Comparison of ENCODE assay signal across 21 cellular contexts in genomic region chr11:117488996-117489952, GRCh38.
DNase-seq lines count a peak whose midpoint lies in the region; ATAC-seq and TF ChIP-seq lines count a peak whose summit lies in the region.
"Had no signal": no experiment of that assay in that cellular context is flagged by ENCODE, and none has a peak within 500 bp of the region (broad histone marks: within the 10 kb centered on the region; RNA-seq: fewer than 3 reads in every experiment).

No MANE protein-coding gene starts in this region.

- no peaks in the 10 kb centered on the region for H3K36me3 Mint-ChIP-seq in activated naive CD4-positive, alpha-beta T cell treated with anti-CD3 and anti-CD28 coated beads for 36 hours (ENCODE audit: low read depth)
- H3K36me3 Mint-ChIP-seq in brain (peaks cover 7% of the 10 kb centered on the region), neural progenitor cell (no peaks in the 10 kb centered on the region), type B pancreatic cell (no peaks in the 10 kb centered on the region)
- H3K36me3 Mint-ChIP-seq: CD8-positive, alpha-beta memory T cell had no signal

- peaks cover 25% of the 10 kb centered on the region for H3F3A ChIP-seq in neural progenitor cell (ENCODE audit: low read depth)

- no peaks in the 10 kb centered on the region for H3K9me3 ChIP-seq in neural progenitor cell (ENCODE audit: low read depth)

- intact Hi-C loops in activated naive CD4-positive, alpha-beta T cell treated with anti-CD3 and anti-CD28 coated beads for 36 hours (cut with micrococcal nuclease) = no loop called here

- peaks cover 3% of the 10 kb centered on the region for H4K20me1 ChIP-seq in neural progenitor cell (ENCODE audit: low read depth)

- H3K79me2 ChIP-seq in neural progenitor cell (ENCODE audit: low read depth) = no peaks in the 10 kb centered on the region

- H2AFZ ChIP-seq in neural progenitor cell (replicated peaks) = peak overlapping the region; percentile 60

- H3K27ac Mint-ChIP-seq in activated naive CD4-positive, alpha-beta T cell treated with anti-CD3 and anti-CD28 coated beads for 36 hours = no peak overlapping the region
- H3K27ac Mint-ChIP-seq in brain (peak overlapping the region; percentile 34 to 96 (median 72)), neural progenitor cell (no peak overlapping the region), type B pancreatic cell (peak overlapping the region; percentile 15)
- H3K27ac Mint-ChIP-seq: CD8-positive, alpha-beta memory T cell had no signal

- ATAC-seq in GM18909 (IDR thresholded peaks at IDR 0.05; ENCODE audit: poor library complexity, unreplicated experiment) (no peak), GM18907 (IDR thresholded peaks at IDR 0.05; ENCODE audit: unreplicated experiment) (no peak), HG03442 (IDR thresholded peaks at IDR 0.05; ENCODE audit: unreplicated experiment) (no peak)
- ATAC-seq: Right ventricle myocardium inferior had no signal

- H3K4me3 Mint-ChIP-seq in activated naive CD4-positive, alpha-beta T cell treated with anti-CD3 and anti-CD28 coated beads for 36 hours = no peak overlapping the region
- H3K4me3 Mint-ChIP-seq in brain (no peak overlapping the region), neural progenitor cell (peak overlapping the region; percentile 18), type B pancreatic cell (no peak overlapping the region)

- CTCF ChIA-PET in activated naive CD4-positive, alpha-beta T cell treated with anti-CD3 and anti-CD28 coated beads for 36 hours (lab: Charles Lee) = interaction anchor here (0.5 kb wide), 1 partner anchor 135 kb away, joined by 3 read pairs; no protein-coding TSS in a partner anchor

- peaks cover 23% of the 10 kb centered on the region for H3K4me1 ChIP-seq in neural progenitor cell

- H3K27ac ChIP-seq in neural progenitor cell = no peak overlapping the region
- H3K27ac ChIP-seq: 22Rv1, C4-2B, KMS-11 had no signal

- TF ChIP-seq CTCF in brain (conservative IDR thresholded peaks at IDR 0.05) (no peak), neural progenitor cell (IDR thresholded peaks at IDR 0.05) (no peak), type B pancreatic cell (conservative IDR thresholded peaks at IDR 0.05) (no peak)

- H3K36me3 ChIP-seq in neural progenitor cell = no peaks in the 10 kb centered on the region

- H3K9ac ChIP-seq in neural progenitor cell = no peak overlapping the region
- H3K9ac ChIP-seq: KMS-11 had no signal

- H3K4me3 ChIP-seq in neural progenitor cell = no peak overlapping the region

- DNase-seq in activated naive CD4-positive, alpha-beta T cell treated with anti-CD3 and anti-CD28 coated beads for 36 hours = peak; percentile 19
- DNase-seq in activated naive CD4-positive, alpha-beta T cell treated with anti-CD3 and anti-CD28 coated beads, Interleukin-2, amount 50 U/mL, for 16 hours = no peak
- DNase-seq in neural progenitor cell (ENCODE audit: low spot score) (no peak), type B pancreatic cell (ENCODE audit: extremely low spot score, unreplicated experiment) (no peak)
- DNase-seq: ACHN; CD8-positive, alpha-beta memory T cell; DMS53; H9; NCI-H1092 treated with DMSO at 0.1 percent for 48 hours; NCI-H1436 treated with DMSO at 0.1 percent for 48 hours; NCI-H1930; NCI-H510A treated with DMSO at 0.1 percent for 48 hours; NCI-H774 had no signal

- H3K4me1 Mint-ChIP-seq in activated naive CD4-positive, alpha-beta T cell treated with anti-CD3 and anti-CD28 coated beads for 36 hours (ENCODE audit: low read depth) = no peaks in the 10 kb centered on the region
- H3K4me1 Mint-ChIP-seq in brain (peaks cover 71% of the 10 kb centered on the region), neural progenitor cell (peaks cover 36% of the 10 kb centered on the region), type B pancreatic cell (ENCODE audit: unreplicated experiment) (peaks cover 15% of the 10 kb centered on the region)
- H3K4me1 Mint-ChIP-seq: CD8-positive, alpha-beta memory T cell had no signal

- H3K27me3 ChIP-seq in neural progenitor cell = peaks cover 8% of the 10 kb centered on the region

- H3K27me3 Mint-ChIP-seq in activated naive CD4-positive, alpha-beta T cell treated with anti-CD3 and anti-CD28 coated beads for 36 hours (ENCODE audit: low read depth) = peaks cover 12% of the 10 kb centered on the region
- H3K27me3 Mint-ChIP-seq in brain = peaks cover 6% of the 10 kb centered on the region
- peaks cover 26% of the 10 kb centered on the region for H3K27me3 Mint-ChIP-seq in neural progenitor cell (ENCODE audit: insufficient read depth, low read depth)
- H3K27me3 Mint-ChIP-seq in type B pancreatic cell = peaks cover 44% of the 10 kb centered on the region

- no peak overlapping the region for H3K4me2 ChIP-seq in neural progenitor cell
- H3K4me2 ChIP-seq: KMS-11 had no signal

- no peaks in the 10 kb centered on the region for H3K9me3 Mint-ChIP-seq in activated naive CD4-positive, alpha-beta T cell treated with anti-CD3 and anti-CD28 coated beads for 36 hours
- H3K9me3 Mint-ChIP-seq in brain (no peaks in the 10 kb centered on the region), neural progenitor cell (no peaks in the 10 kb centered on the region), type B pancreatic cell (no peaks in the 10 kb centered on the region)
- H3K9me3 Mint-ChIP-seq: CD8-positive, alpha-beta memory T cell; H9 had no signal

Comparison
In these comparisons a context has a peak if more than half of its experiments do, and no peak if none do; other contexts are left out.
1. H3K27ac Mint-ChIP-seq: peak in brain (5 of 5) and type B pancreatic cell (single experiment); none in activated naive CD4-positive, alpha-beta T cell treated with anti-CD3 and anti-CD28 coated beads for 36 hours (single experiment) and neural progenitor cell (single experiment).